In genomic region chr15:29872716-29873115, GRCh38 we compare ENCODE assay signal across 23 cellular contexts. TPM values are rescaled to one million over a fixed set of nuclear protein-coding genes. Genes with fewer than 3 reads are reported as not detected.
"Had no signal": no experiment of that assay in that cellular context is flagged by ENCODE, and none has a peak within 500 bp of the region (broad histone marks: within the 10 kb centered on the region; RNA-seq: fewer than 3 reads in every experiment).

No MANE protein-coding gene starts in this region.

- H3K27me3 ChIP-seq: ascending aorta, breast epithelium, neural progenitor cell, ovary had no signal

- ATAC-seq: activated CD8-positive, alpha-beta memory T cell treated with anti-CD3 and anti-CD28 coated beads, Interleukin-2, amount 10 ng/mL, durations not matched to agents 7 days and 5 days; activated T-cell treated with anti-CD3 and anti-CD28 coated beads, Interleukin-2, amount 50 U/mL, for 4 hours; effector memory CD8-positive, alpha-beta T cell; mucosa of descending colon; sciatic nerve; stimulated activated naive CD8-positive, alpha-beta T cell treated with anti-CD3 and anti-CD28 coated beads, Interleukin-15, amount 100 ng/mL, for 72 hours had no signal

- H3K4me1 Mint-ChIP-seq: activated B cell treated with CpG ODN at 0.5 μM for 24 hours; activated CD8-positive, alpha-beta memory T cell treated with anti-CD3 and anti-CD28 coated beads, Interleukin-2, amount 10 ng/mL, durations not matched to agents 7 days and 5 days; memory B cell; naive B cell; stimulated activated naive CD8-positive, alpha-beta T cell treated with anti-CD3 and anti-CD28 coated beads, Interleukin-15, amount 100 ng/mL, for 72 hours had no signal

- H3K4me2 ChIP-seq: neural progenitor cell, smooth muscle cell had no signal

- H3K4me3 ChIP-seq: ascending aorta, breast epithelium, mucosa of descending colon, neural progenitor cell, ovary, smooth muscle cell, thoracic aorta had no signal

- H3K36me3 ChIP-seq: ascending aorta, breast epithelium, neural progenitor cell, ovary, thoracic aorta had no signal

- H3K4me1 ChIP-seq: breast epithelium had no signal

- H3K27ac Mint-ChIP-seq: activated B cell treated with CpG ODN at 0.5 μM for 24 hours; activated CD4-positive, alpha-beta memory T cell treated with anti-CD3 and anti-CD28 coated beads for 36 hours; activated CD8-positive, alpha-beta memory T cell treated with anti-CD3 and anti-CD28 coated beads, Interleukin-2, amount 10 ng/mL, durations not matched to agents 7 days and 5 days; effector memory CD8-positive, alpha-beta T cell; memory B cell; neural progenitor cell; stimulated activated naive CD8-positive, alpha-beta T cell treated with anti-CD3 and anti-CD28 coated beads, Interleukin-15, amount 100 ng/mL, for 72 hours had no signal

- H3K4me3 Mint-ChIP-seq: activated B cell treated with CpG ODN at 0.5 μM for 24 hours; activated CD4-positive, alpha-beta memory T cell treated with anti-CD3 and anti-CD28 coated beads for 36 hours; activated CD8-positive, alpha-beta memory T cell treated with anti-CD3 and anti-CD28 coated beads, Interleukin-2, amount 10 ng/mL, durations not matched to agents 7 days and 5 days; activated T-cell treated with anti-CD3 and anti-CD28 coated beads, Interleukin-2, amount 50 U/mL, for 4 hours; effector memory CD8-positive, alpha-beta T cell; memory B cell; naive B cell; neural progenitor cell; stimulated activated naive CD8-positive, alpha-beta T cell treated with anti-CD3 and anti-CD28 coated beads, Interleukin-15, amount 100 ng/mL, for 72 hours had no signal

- H3K27me3 Mint-ChIP-seq: memory B cell had no signal

- H3K9ac ChIP-seq: neural progenitor cell had no signal

- H3K9me3 ChIP-seq: ascending aorta, breast epithelium, mucosa of descending colon, ovary, thoracic aorta had no signal

- H3K36me3 Mint-ChIP-seq: activated CD4-positive, alpha-beta memory T cell treated with anti-CD3 and anti-CD28 coated beads for 36 hours; activated CD8-positive, alpha-beta memory T cell treated with anti-CD3 and anti-CD28 coated beads, Interleukin-2, amount 10 ng/mL, durations not matched to agents 7 days and 5 days; memory B cell; naive B cell; neural progenitor cell had no signal

- DNase-seq: activated B cell treated with CpG ODN at 0.5 μM for 24 hours; activated CD4-positive, alpha-beta memory T cell treated with anti-CD3 and anti-CD28 coated beads for 36 hours; activated CD4-positive, alpha-beta T cell treated with anti-CD3 and anti-CD28 coated beads for 4 hours; activated CD8-positive, alpha-beta memory T cell treated with anti-CD3 and anti-CD28 coated beads, Interleukin-2, amount 10 ng/mL, durations not matched to agents 7 days and 5 days; activated effector memory CD4-positive, alpha-beta T cell treated with Interleukin-2 at 50 U/mL for 16 hours; activated naive CD4-positive, alpha-beta T cell treated with anti-CD3 and anti-CD28 coated beads, Interleukin-2, amount 50 U/mL, for 16 hours; activated T-cell treated with anti-CD3 and anti-CD28 coated beads, Interleukin-2, amount 50 U/mL, for 4 hours; dermis blood vessel endothelial cell; effector memory CD8-positive, alpha-beta T cell; hypothalamus; islet precursor cell; mucosa of descending colon; naive B cell; ovary; stimulated activated CD4-positive, alpha-beta T cell treated with anti-CD3 and anti-CD28 coated beads, Interleukin-4, amount 100 ng/mL, for 1 hour; stimulated activated naive CD8-positive, alpha-beta T cell treated with anti-CD3 and anti-CD28 coated beads, Interleukin-15, amount 100 ng/mL, for 72 hours had no signal

- H3K27ac ChIP-seq: breast epithelium, neural progenitor cell, ovary had no signal

- H2AFZ ChIP-seq: neural progenitor cell had no signal

RNA-seq across cellular contexts. Expression of gene TJP1, which starts 50.4 kb away (rescaled TPM):
- total RNA-seq: activated CD4-positive, alpha-beta memory T cell treated with anti-CD3 and anti-CD28 coated beads for 36 hours; activated CD8-positive, alpha-beta memory T cell treated with anti-CD3 and anti-CD28 coated beads, Interleukin-2, amount 10 ng/mL, durations not matched to agents 7 days and 5 days had no signal
